In genomic region chr1:159830737-159831136, GRCh38 we compare ENCODE assay signal across 33 cellular contexts. TPM values are rescaled to one million over a fixed set of nuclear protein-coding genes. Genes with fewer than 3 reads are reported as not detected.
"Had no signal": no experiment of that assay in that cellular context is flagged by ENCODE, and none has a peak within 500 bp of the region (broad histone marks: within the 10 kb centered on the region; RNA-seq: fewer than 3 reads in every experiment).

No MANE protein-coding gene starts in this region.

- H3K4me1 ChIP-seq: ascending aorta, body of pancreas, breast epithelium had no signal

- H3K27ac ChIP-seq: body of pancreas, breast epithelium, PC-9, RWPE1, VCaP had no signal

- ATAC-seq: activated CD8-positive, alpha-beta T cell treated with anti-CD3 and anti-CD28 coated beads for 36 hours; body of pancreas had no signal

- H3K4me3 ChIP-seq: ascending aorta, body of pancreas, breast epithelium, MG63, PC-9 had no signal

- H3K9me3 ChIP-seq: ascending aorta, body of pancreas, breast epithelium, MG63 had no signal

- H2AFZ ChIP-seq: PC-9 had no signal

- H3K27me3 ChIP-seq: ascending aorta, body of pancreas, breast epithelium, MG63 had no signal

- DNase-seq: activated B cell treated with CpG ODN at 0.5 μM for 24 hours; activated CD4-positive, alpha-beta T cell treated with anti-CD3 and anti-CD28 coated beads for 48 hours; activated CD4-positive, alpha-beta T cell treated with anti-CD3 and anti-CD28 coated beads, Interleukin-2, amount 50 U/mL, for 4 hours; activated CD4-positive, CD25-positive, alpha-beta regulatory T cell treated with anti-CD3 and anti-CD28 coated beads, Interleukin-2, amount 50 U/mL, for 72 hours; activated CD8-positive, alpha-beta T cell treated with anti-CD3 and anti-CD28 coated beads for 36 hours; activated gamma-delta T cell; activated naive CD4-positive, alpha-beta T cell treated with Interleukin-2 at 50 U/mL for 16 hours; activated naive CD8-positive, alpha-beta T cell treated with anti-CD3 and anti-CD28 coated beads, Interleukin-2, amount 10 ng/mL, durations not matched to agents 7 days and 5 days; activated T-cell treated with anti-CD3 and anti-CD28 coated beads, Interleukin-2, amount 50 U/mL, for 24 hours; Kasumi-1; KG1; NCI-H1048; NCI-H1930; NCI-H2081 treated with DMSO at 0.1 percent for 48 hours; NCI-H345; NCI-H524 treated with DMSO at 0.1 percent for 48 hours; PC-9; SW 1271; T-helper 1 cell; T-helper 2 cell; T-helper 9 cell had no signal

- H3K4me2 ChIP-seq: PC-9 had no signal

- H3K36me3 ChIP-seq: breast epithelium, MG63 had no signal

RNA-seq across cellular contexts. Expression of gene SLAMF8, which starts 4.1 kb away (rescaled TPM):
- total RNA-seq: NCI-H460, OCI-LY7, PC-9 had no signal

RNA-seq across cellular contexts. Expression of gene FCRL6, which starts 28.6 kb away (rescaled TPM):
- total RNA-seq: activated B cell treated with CpG ODN at 0.5 μM for 24 hours; activated T-helper 2 cell treated with anti-CD3 and anti-CD28 coated beads, Interferon-gamma antibody, Interleukin-2, Interleukin-4, amounts not matched to agents 10 μg/mL and 5 μg/mL and 100 μg/mL, durations not matched to agents 14 hours and 24 hours and 36 hours; ascending aorta; NCI-H460; OCI-LY7; PC-9 had no signal

RNA-seq across cellular contexts. Expression of gene VSIG8, which starts 31.7 kb away (rescaled TPM):
- total RNA-seq: activated B cell treated with CpG ODN at 0.5 μM for 24 hours; activated CD8-positive, alpha-beta memory T cell treated with anti-CD3 and anti-CD28 coated beads for 36 hours; activated CD8-positive, alpha-beta T cell treated with anti-CD3 and anti-CD28 coated beads for 36 hours; activated naive CD8-positive, alpha-beta T cell treated with anti-CD3 and anti-CD28 coated beads, Interleukin-2, amount 10 ng/mL, durations not matched to agents 7 days and 5 days; activated T-helper 2 cell treated with anti-CD3 and anti-CD28 coated beads, Interferon-gamma antibody, Interleukin-2, Interleukin-4, amounts not matched to agents 10 μg/mL and 5 μg/mL and 100 μg/mL, durations not matched to agents 14 hours and 24 hours and 36 hours; ascending aorta; body of pancreas; cardiac septum; OCI-LY7; PC-9; Right ventricle myocardium superior had no signal
